In genomic region chr5:41748631-41749030, GRCh38 we compare ENCODE assay signal across 8 cellular contexts.
DNase-seq lines count a peak whose midpoint lies in the region; ATAC-seq and TF ChIP-seq lines count a peak whose summit lies in the region.
"Had no signal": no experiment of that assay in that cellular context is flagged by ENCODE, and none has a peak within 500 bp of the region (broad histone marks: within the 10 kb centered on the region; RNA-seq: fewer than 3 reads in every experiment).

No MANE protein-coding gene starts in this region.

- H3K9ac ChIP-seq in mesenchymal stem cell (ENCODE audit: low read length): no peak overlapping the region

- no peak overlapping the region for H2AFZ ChIP-seq in mesenchymal stem cell (ENCODE audit: low read depth, low read length)

- no peak overlapping the region for H2BK15ac ChIP-seq in mesenchymal stem cell (ENCODE audit: low read depth, poor library complexity, severe bottlenecking)

- H3K4me3 ChIP-seq in mesenchymal stem cell (ENCODE audit: insufficient read depth in 1 of 2, low read depth in 1 of 2, low read length in 2 of 2): no peak overlapping the region
- no peak overlapping the region for H3K4me3 ChIP-seq in coronary artery
- H3K4me3 ChIP-seq in suprapubic skin: no peak overlapping the region

- H2BK120ac ChIP-seq in mesenchymal stem cell (ENCODE audit: low read depth, low read length): no peak overlapping the region

- H3K79me1 ChIP-seq in mesenchymal stem cell (replicated peaks; ENCODE audit: low read length, poor library complexity, severe bottlenecking): no peaks in the 10 kb centered on the region

- H4K8ac ChIP-seq in mesenchymal stem cell (ENCODE audit: low read length): no peak overlapping the region

- H3K23ac ChIP-seq in mesenchymal stem cell (ENCODE audit: low read length in 2 of 2): no peak overlapping the region

- H2BK12ac ChIP-seq in mesenchymal stem cell (ENCODE audit: low read length in 2 of 2): no peak overlapping the region

- H3K4me1 ChIP-seq in mesenchymal stem cell (ENCODE audit: control insufficient read depth, insufficient read depth, low read depth, low read length) (peaks cover 3% of the 10 kb centered on the region), suprapubic skin (no peaks in the 10 kb centered on the region)

- peak; percentile 47 for DNase-seq in mesenchymal stem cell
- DNase-seq in coronary artery (ENCODE audit: low spot score): no peak
- no peak for DNase-seq in activated gamma-delta T cell (lab: John Stamatoyannopoulos, UW)
- DNase-seq in suprapubic skin (ENCODE audit: low spot score in 2 of 2): no peak

- no peak overlapping the region for H3K4ac ChIP-seq in mesenchymal stem cell (ENCODE audit: low read depth in 1 of 2, low read length in 2 of 2)

- no peak overlapping the region for H3K27ac ChIP-seq in mesenchymal stem cell (ENCODE audit: low read length, poor library complexity, severe bottlenecking)
- no peak overlapping the region for H3K27ac ChIP-seq in coronary artery
- H3K27ac ChIP-seq in suprapubic skin: no peak overlapping the region

- TF ChIP-seq CTCF in coronary artery (IDR thresholded peaks at IDR 0.05) (no peak), suprapubic skin (IDR thresholded peaks at IDR 0.05) (no peak)

- no peaks in the 10 kb centered on the region for H3K9me3 ChIP-seq in mesenchymal stem cell (ENCODE audit: control insufficient read depth, low read length)
- no peaks in the 10 kb centered on the region for H3K9me3 ChIP-seq in suprapubic skin

- H3K27me3 ChIP-seq in mesenchymal stem cell (ENCODE audit: control insufficient read depth in 1 of 2, insufficient read depth in 1 of 2, low read length in 2 of 2) (no peaks in the 10 kb centered on the region), suprapubic skin (no peaks in the 10 kb centered on the region)

- TF ChIP-seq EP300 in suprapubic skin (IDR thresholded peaks at IDR 0.05): no peak

- H3K36me3 ChIP-seq in mesenchymal stem cell (ENCODE audit: control insufficient read depth in 1 of 2, insufficient read depth in 2 of 2, low read depth in 1 of 2, low read length in 2 of 2) (peaks cover 0 to 36% of the 10 kb centered on the region in 2 experiments), suprapubic skin (peaks cover 16% of the 10 kb centered on the region)

- no peak overlapping the region for H3K18ac ChIP-seq in mesenchymal stem cell (ENCODE audit: low read depth in 1 of 2, low read length in 2 of 2)

- no peak for TF ChIP-seq POLR2A in suprapubic skin (IDR thresholded peaks at IDR 0.05)

- ATAC-seq in GM19035 (IDR thresholded peaks at IDR 0.05; ENCODE audit: unreplicated experiment) (peak; percentile 100), GM21723 (IDR thresholded peaks at IDR 0.05; ENCODE audit: unreplicated experiment) (peak; percentile 99), HG03558 (IDR thresholded peaks at IDR 0.05; ENCODE audit: extremely low read depth, unreplicated experiment) (peak; percentile 99)
- ATAC-seq: Panc1 had no signal

- no peak overlapping the region for H3K14ac ChIP-seq in mesenchymal stem cell (ENCODE audit: low read length in 2 of 2)

- H2BK5ac ChIP-seq in mesenchymal stem cell (ENCODE audit: low read depth, low read length, poor library complexity, severe bottlenecking): no peak overlapping the region

- WGBS in mesenchymal stem cell: 89% methylated on average over 2 of the region's 2 CpGs
- 91% methylated on average over 2 of the region's 2 CpGs for WGBS in suprapubic skin

- no peak overlapping the region for H2AK5ac ChIP-seq in mesenchymal stem cell (ENCODE audit: low read length, severe bottlenecking)

- H3K4me2 ChIP-seq in mesenchymal stem cell (ENCODE audit: low read length, poor library complexity, severe bottlenecking): no peak overlapping the region

- H4K91ac ChIP-seq in mesenchymal stem cell (ENCODE audit: low read length): no peak overlapping the region
